Comparison of ENCODE assay signal across 8 cellular contexts in genomic region chr15:40338041-40338657, GRCh38.
DNase-seq lines count a peak whose midpoint lies in the region; ATAC-seq and TF ChIP-seq lines count a peak whose summit lies in the region.

No MANE protein-coding gene starts in this region.

- H4K20me1 ChIP-seq in BLaER1: no peaks in the 10 kb centered on the region

- H3K4me3 ChIP-seq in BLaER1 (no peak overlapping the region), WI38 (ENCODE audit: low read depth, low read length) (peak overlapping the region; percentile 64)

- in situ Hi-C loops in T47D (cut with HindIII; ENCODE audit: low pct_unique_long_range_greater_than_20kb, low sequenced_read_pairs): no loop called here

- ATAC-seq in GM19463 (IDR thresholded peaks at IDR 0.05; ENCODE audit: unreplicated experiment): peak; percentile 89
- no peak for ATAC-seq in GM18520 (IDR thresholded peaks at IDR 0.05; ENCODE audit: unreplicated experiment)

- H3K9me3 ChIP-seq in BLaER1: no peaks in the 10 kb centered on the region

- H3K27ac ChIP-seq in BLaER1: 0 out of 2 replicates have a peak overlapping the region, but pooled peaks have one; percentile 39
- peak overlapping the region; percentile 95 for H3K27ac ChIP-seq in layer of hippocampus (ENCODE audit: low read depth, low read length)

- DNase-seq in NCI-H1694 (lab: John Stamatoyannopoulos, UW): peak; percentile 58
- peak; percentile 80 for DNase-seq in T47D (ENCODE audit: low read depth in 1 of 2, low spot score in 1 of 2)
- peak; percentile 68 for DNase-seq in stimulated activated CD4-positive, alpha-beta T cell treated with anti-CD3 and anti-CD28 coated beads, Interleukin-2, amount 100 ng/mL, for 4 hours (ENCODE audit: low read depth)

- no peaks in the 10 kb centered on the region for H3K36me3 ChIP-seq in BLaER1

- H3K4me1 ChIP-seq in BLaER1: peaks cover 85% of the 10 kb centered on the region

- TF ChIP-seq CTCF in WI38 (IDR thresholded peaks at IDR 0.05; ENCODE audit: low read depth, low read length): peak; percentile 75

- H3K4me2 ChIP-seq in BLaER1: peak overlapping the region; percentile 97

- no peak overlapping the region for H3K9ac ChIP-seq in BLaER1

- no peaks in the 10 kb centered on the region for H3K27me3 ChIP-seq in BLaER1
- H3K27me3 ChIP-seq in layer of hippocampus (ENCODE audit: control insufficient read depth, insufficient read depth, low read length): no peaks in the 10 kb centered on the region
